ENCODE assay signal across 26 cellular contexts in genomic region chr6:147407571-147407970, GRCh38.
A peak's percentile ranks its signal among the peaks of the same experiment; 100 is the strongest.
DNase-seq lines count a peak whose midpoint lies in the region; ATAC-seq and TF ChIP-seq lines count a peak whose summit lies in the region.
"Had no signal": no experiment of that assay in that cellular context is flagged by ENCODE, and none has a peak within 500 bp of the region (broad histone marks: within the 10 kb centered on the region; RNA-seq: fewer than 3 reads in every experiment).

No MANE protein-coding gene starts in this region.

- H3K27ac ChIP-seq in aorta (ENCODE audit: low read depth in 1 of 2, low read length in 2 of 2): no peak overlapping the region
- H3K27ac ChIP-seq in upper lobe of left lung: no peak overlapping the region
- H3K27ac ChIP-seq: A549; BLaER1 treated with 17β-estradiol and CSF1 and Interleukin-3, amounts not matched to agents 10 nM and 100 nM; RWPE1 had no signal

- H3K4me3 Mint-ChIP-seq in WTC11: no peak overlapping the region
- no peak overlapping the region for H3K4me3 Mint-ChIP-seq in activated CD4-positive, alpha-beta T cell treated with anti-CD3 and anti-CD28 coated beads, Interleukin-2, amount 10 ng/mL, durations not matched to agents 24 days and 14 days
- H3K4me3 Mint-ChIP-seq: CD4-positive, alpha-beta T cell; HFFc6 had no signal

- no peak for TF ChIP-seq POLR2A in upper lobe of left lung (IDR thresholded peaks at IDR 0.05)

- CTCF ChIA-PET in WTC11 (lab: Charles Lee): interaction anchor here (1.1 kb wide), 1 partner anchor 99 kb away, joined by 3 read pairs; no protein-coding TSS in a partner anchor

- H3K36me3 ChIP-seq in aorta (ENCODE audit: control insufficient read depth in 1 of 2, insufficient read depth in 2 of 2, low read length in 1 of 2) (no peaks in the 10 kb centered on the region), upper lobe of left lung (no peaks in the 10 kb centered on the region)
- H3K36me3 ChIP-seq: BLaER1 treated with 17β-estradiol and CSF1 and Interleukin-3, amounts not matched to agents 10 nM and 100 nM; HAP-1 had no signal

- H3K9me3 Mint-ChIP-seq in WTC11: peaks cover 15% of the 10 kb centered on the region
- no peaks in the 10 kb centered on the region for H3K9me3 Mint-ChIP-seq in activated CD4-positive, alpha-beta T cell treated with anti-CD3 and anti-CD28 coated beads, Interleukin-2, amount 10 ng/mL, durations not matched to agents 24 days and 14 days
- H3K9me3 Mint-ChIP-seq: HFFc6 had no signal

- H3K27me3 ChIP-seq in aorta (ENCODE audit: control insufficient read depth in 1 of 2, insufficient read depth in 2 of 2, low read length in 1 of 2): no peaks in the 10 kb centered on the region
- no peaks in the 10 kb centered on the region for H3K27me3 ChIP-seq in upper lobe of left lung
- H3K27me3 ChIP-seq: BLaER1 treated with 17β-estradiol and CSF1 and Interleukin-3, amounts not matched to agents 10 nM and 100 nM had no signal

- POLR2A ChIA-PET in WTC11 (lab: Charles Lee): no interaction called here

- ATAC-seq in WTC11 (peak; percentile 60), aorta (ENCODE audit: low FRiP score) (peak; percentile 29), upper lobe of left lung (ENCODE audit: low FRiP score in 2 of 2) (no peak)
- ATAC-seq: A549, Panc1 had no signal

- H3K4me1 ChIP-seq in aorta (ENCODE audit: control insufficient read depth in 1 of 2, insufficient read depth in 2 of 2, low read length in 2 of 2) (no peaks in the 10 kb centered on the region), upper lobe of left lung (no peaks in the 10 kb centered on the region)
- H3K4me1 ChIP-seq: A549; BLaER1 treated with 17β-estradiol and CSF1 and Interleukin-3, amounts not matched to agents 10 nM and 100 nM; HAP-1 had no signal

- 73 to 84% methylated on average over 8 of the region's 8 CpGs for WGBS in aorta, 2 donors
- 88 to 89% methylated on average over 3 to 8 of the region's 8 CpGs for WGBS in upper lobe of left lung, 2 donors

- intact Hi-C loops in aorta (cut with DNase I): no loop called here
- intact Hi-C loops in activated CD4-positive, alpha-beta T cell treated with anti-CD3 and anti-CD28 coated beads, Interleukin-2, amount 10 ng/mL, durations not matched to agents 24 days and 14 days (cut with micrococcal nuclease): no loop called here

- H3K9me3 ChIP-seq in aorta (ENCODE audit: control insufficient read depth, low read length) (no peaks in the 10 kb centered on the region), upper lobe of left lung (no peaks in the 10 kb centered on the region)
- H3K9me3 ChIP-seq: A549, HAP-1 had no signal

- no peaks in the 10 kb centered on the region for H3K27me3 Mint-ChIP-seq in WTC11 (ENCODE audit: low read depth)
- no peaks in the 10 kb centered on the region for H3K27me3 Mint-ChIP-seq in activated CD4-positive, alpha-beta T cell treated with anti-CD3 and anti-CD28 coated beads, Interleukin-2, amount 10 ng/mL, durations not matched to agents 24 days and 14 days

- TF ChIP-seq EP300 in upper lobe of left lung (IDR thresholded peaks at IDR 0.05): no peak

- TF ChIP-seq CTCF in WTC11 (IDR thresholded peaks at IDR 0.05) (no peak), upper lobe of left lung (IDR thresholded peaks at IDR 0.05) (no peak)

- no peak overlapping the region for H3K27ac Mint-ChIP-seq in WTC11
- H3K27ac Mint-ChIP-seq in activated CD4-positive, alpha-beta T cell treated with anti-CD3 and anti-CD28 coated beads, Interleukin-2, amount 10 ng/mL, durations not matched to agents 24 days and 14 days: no peak overlapping the region
- H3K27ac Mint-ChIP-seq: CD4-positive, alpha-beta T cell; HFFc6 had no signal

- H3K4me3 ChIP-seq in aorta (ENCODE audit: low read length in 2 of 2) (no peak overlapping the region), upper lobe of left lung (no peak overlapping the region)
- H3K4me3 ChIP-seq: A549; BLaER1 treated with 17β-estradiol and CSF1 and Interleukin-3, amounts not matched to agents 10 nM and 100 nM; HAP-1 had no signal

- H3K4me1 Mint-ChIP-seq in WTC11: no peaks in the 10 kb centered on the region
- no peaks in the 10 kb centered on the region for H3K4me1 Mint-ChIP-seq in activated CD4-positive, alpha-beta T cell treated with anti-CD3 and anti-CD28 coated beads, Interleukin-2, amount 10 ng/mL, durations not matched to agents 24 days and 14 days

- DNase-seq in LHCN-M2 (ENCODE audit: low read depth) (peak; percentile 5), WTC11 (ENCODE audit: low spot score) (peak; percentile 28), iPS-NIHi7 (ENCODE audit: extremely low spot score) (peak; percentile 56), aorta (no peak), upper lobe of left lung (no peak), GM19240 (ENCODE audit: insufficient read length, low spot score) (no peak)
- DNase-seq in activated CD4-positive, alpha-beta T cell treated with anti-CD3 and anti-CD28 coated beads, Interleukin-2, amount 10 ng/mL, durations not matched to agents 24 days and 14 days: no peak
- DNase-seq: AML-193; CD4-positive, alpha-beta T cell; COR-L47; DMS79 treated with DMSO at 0.1 percent for 48 hours; GF-D8; HFFc6; KG1; MV-4-11; NCI-H1105; NCI-H146; NCI-H1930; NCI-H526 treated with DMSO at 0.1 percent for 48 hours; SHP77; T-helper 1 cell had no signal

- no peaks in the 10 kb centered on the region for H3K36me3 Mint-ChIP-seq in WTC11
- H3K36me3 Mint-ChIP-seq in activated CD4-positive, alpha-beta T cell treated with anti-CD3 and anti-CD28 coated beads, Interleukin-2, amount 10 ng/mL, durations not matched to agents 24 days and 14 days (ENCODE audit: low read depth): no peaks in the 10 kb centered on the region

TF ChIP-seq in WTC11, 78 proteins besides CTCF, POLR2A, EP300 and RAD21 (continues in another document):
- no peak for TF ChIP-seq OVOL2 (CRISPR knock-in tag; IDR thresholded peaks at IDR 0.05; ENCODE audit: borderline replicate concordance)
- no peak for TF ChIP-seq PRRX2 (CRISPR knock-in tag; IDR thresholded peaks at IDR 0.05)
- no peak for TF ChIP-seq USF2 (CRISPR knock-in tag; IDR thresholded peaks at IDR 0.05)
- TF ChIP-seq USF1 (CRISPR knock-in tag; IDR thresholded peaks at IDR 0.05): no peak
- no peak for TF ChIP-seq MLX (CRISPR knock-in tag; IDR thresholded peaks at IDR 0.05)
- TF ChIP-seq ZBTB43 (CRISPR knock-in tag; IDR thresholded peaks at IDR 0.05): no peak
- no peak for TF ChIP-seq JAZF1 (CRISPR knock-in tag; IDR thresholded peaks at IDR 0.05)
- TF ChIP-seq RORB (CRISPR knock-in tag; IDR thresholded peaks at IDR 0.05): no peak
- no peak for TF ChIP-seq ETV6 (CRISPR knock-in tag; IDR thresholded peaks at IDR 0.05)
- TF ChIP-seq FOXJ3 (CRISPR knock-in tag; IDR thresholded peaks at IDR 0.05; ENCODE audit: borderline replicate concordance): no peak
- TF ChIP-seq ZSCAN18 (CRISPR knock-in tag; IDR thresholded peaks at IDR 0.05): no peak
- TF ChIP-seq CBFB (CRISPR knock-in tag; IDR thresholded peaks at IDR 0.05; ENCODE audit: low read depth): no peak
- no peak for TF ChIP-seq ZNF219 (CRISPR knock-in tag; IDR thresholded peaks at IDR 0.05; ENCODE audit: borderline replicate concordance)

Comparison
In these comparisons a context has a peak if more than half of its experiments do, and no peak if none do; other contexts are left out.
1. DNase-seq: peak in LHCN-M2 (single experiment), WTC11 (single experiment) and iPS-NIHi7 (single experiment); none in aorta (0 of 2), activated CD4-positive, alpha-beta T cell treated with anti-CD3 and anti-CD28 coated beads, Interleukin-2, amount 10 ng/mL, durations not matched to agents 24 days and 14 days (single experiment), upper lobe of left lung (0 of 2) and GM19240 (single experiment).
2. ATAC-seq: peak in WTC11 (single experiment) and aorta (single experiment); none in upper lobe of left lung (0 of 2).